Comparison of ENCODE assay signal across 24 cellular contexts in the genomic region with DNA sequence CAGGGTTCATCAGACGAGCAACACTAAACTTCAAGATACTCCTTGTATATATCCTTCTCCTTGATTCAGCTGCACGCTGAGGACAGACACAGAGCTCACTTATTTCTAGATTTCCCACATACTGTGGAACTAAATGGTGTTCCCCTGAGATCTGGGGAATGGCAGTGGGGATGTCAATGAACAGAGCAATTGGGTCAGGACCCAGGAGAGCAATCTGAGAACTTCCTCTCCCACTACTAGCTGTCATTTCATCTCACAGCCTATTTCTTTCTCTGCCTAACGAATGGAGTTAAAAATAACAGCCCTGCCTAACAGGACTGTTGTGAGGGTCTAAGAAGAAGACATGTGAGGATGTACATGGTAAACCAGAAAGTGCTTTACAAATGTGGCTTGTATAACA. TPM values are rescaled to one million over a fixed set of nuclear protein-coding genes. Genes with fewer than 3 reads are reported as not detected.
"Had no signal": no experiment of that assay in that cellular context is flagged by ENCODE, and none has a peak within 500 bp of the region (broad histone marks: within the 10 kb centered on the region; RNA-seq: fewer than 3 reads in every experiment).

No MANE protein-coding gene starts in this region.

- DNase-seq: IMR-90, Karpas-422, KG1, MG63, NCI-H1092 treated with DMSO at 0.1 percent for 48 hours, NCI-H1436, NCI-H187, NCI-H2029, NCI-H2081 treated with DMSO at 0.1 percent for 48 hours, NCI-H2171, NCI-H226, NCI-H446, NCI-H510A, NCI-H524 treated with DMSO at 0.1 percent for 48 hours, NCI-H69, NCI-H774, Right ventricle myocardium superior, RPMI8226, SK-N-SH, SW 1271, T-cell had no signal

- H3K4me3 Mint-ChIP-seq: T-cell had no signal

- H3K4me3 ChIP-seq: MG63 had no signal

- H3K9ac ChIP-seq: SK-N-SH had no signal

- H3K9me3 Mint-ChIP-seq: T-cell had no signal

- ATAC-seq: HepG2, T-cell had no signal

- H3K27ac Mint-ChIP-seq: T-cell had no signal

- H3K27me3 ChIP-seq: MG63 had no signal

- H3K27me3 Mint-ChIP-seq: T-cell had no signal

- H3K9me3 ChIP-seq: MG63, SK-N-SH had no signal

- H3K36me3 ChIP-seq: MG63 had no signal

- H3K4me2 ChIP-seq: SK-N-SH had no signal

RNA-seq across cellular contexts. Expression of a gene that starts 27.9 kb away (rescaled TPM):
- total RNA-seq: HepG2, HT1080, IMR-90, Right ventricle myocardium superior, SK-MEL-5 had no signal
